31 cellular contexts compared by ENCODE assay signal in genomic region chr22:39983346-39983745, GRCh38. TPM values are rescaled to one million over a fixed set of nuclear protein-coding genes. Genes with fewer than 3 reads are reported as not detected.
"Had no signal": no experiment of that assay in that cellular context is flagged by ENCODE, and none has a peak within 500 bp of the region (broad histone marks: within the 10 kb centered on the region; RNA-seq: fewer than 3 reads in every experiment).

No MANE protein-coding gene starts in this region.

- H3K36me3 Mint-ChIP-seq: immature natural killer cell; stimulated activated memory B cell treated with anti-CD40 and anti-IgM and Interleukin-4, amounts not matched to agents 10 μg/mL and 1 μg/mL and 100 μg/mL, for 72 hours had no signal

- H3K9me3 Mint-ChIP-seq: activated T-cell treated with anti-CD3 and anti-CD28 coated beads, Interleukin-2, amount 50 U/mL, for 4 hours; dendritic cell treated with granulocyte-macrophage colony-stimulating factor and Interleukin-4, amounts not matched to agents 40 ng/mL and 50 ng/mL, for 4 days; endodermal cell; immature natural killer cell; stimulated activated memory B cell treated with anti-CD40 and anti-IgM and Interleukin-4, amounts not matched to agents 10 μg/mL and 1 μg/mL and 100 μg/mL, for 72 hours had no signal

- H3K27ac Mint-ChIP-seq: dendritic cell treated with granulocyte-macrophage colony-stimulating factor and Interleukin-4, amounts not matched to agents 40 ng/mL and 50 ng/mL, for 4 days; endodermal cell; stimulated activated memory B cell treated with anti-CD40 and anti-IgM and Interleukin-4, amounts not matched to agents 10 μg/mL and 1 μg/mL and 100 μg/mL, for 72 hours had no signal

- H3K9me3 ChIP-seq: breast epithelium, esophagus muscularis mucosa, heart left ventricle, right atrium auricular region, testis, transverse colon, uterus had no signal

- ATAC-seq: activated T-cell treated with anti-CD3 and anti-CD28 coated beads, Interleukin-2, amount 50 U/mL, for 4 hours; foreskin keratinocyte; left colon; stimulated activated memory B cell treated with anti-CD40 and anti-IgM and Interleukin-4, amounts not matched to agents 10 μg/mL and 1 μg/mL and 100 μg/mL, for 72 hours had no signal

- H3K4me2 ChIP-seq: smooth muscle cell had no signal

- H3K27me3 ChIP-seq: breast epithelium, right atrium auricular region, testis, transverse colon, uterus had no signal

- H3K4me3 Mint-ChIP-seq: activated T-cell treated with anti-CD3 and anti-CD28 coated beads, Interleukin-2, amount 50 U/mL, for 4 hours; dendritic cell treated with granulocyte-macrophage colony-stimulating factor and Interleukin-4, amounts not matched to agents 40 ng/mL and 50 ng/mL, for 4 days; endodermal cell; immature natural killer cell; stimulated activated memory B cell treated with anti-CD40 and anti-IgM and Interleukin-4, amounts not matched to agents 10 μg/mL and 1 μg/mL and 100 μg/mL, for 72 hours had no signal

- H3K36me3 ChIP-seq: breast epithelium, esophagus muscularis mucosa, heart left ventricle, right atrium auricular region, transverse colon, uterus had no signal

- H3K4me3 ChIP-seq: breast epithelium, esophagus muscularis mucosa, heart left ventricle, right atrium auricular region, smooth muscle cell, testis, transverse colon, uterus had no signal

- H3K27ac ChIP-seq: breast epithelium, esophagus muscularis mucosa, foreskin keratinocyte, heart left ventricle, right atrium auricular region, testis, transverse colon, uterus, VCaP had no signal

- H3K4me1 ChIP-seq: breast epithelium, esophagus muscularis mucosa, heart left ventricle, right atrium auricular region, testis, uterus had no signal

- DNase-seq: activated CD4-positive, alpha-beta T cell treated with anti-CD3 and anti-CD28 coated beads for 48 hours; activated CD4-positive, alpha-beta T cell treated with anti-CD3 and anti-CD28 coated beads, Interleukin-2, amount 50 U/mL, for 48 hours; activated CD8-positive, alpha-beta memory T cell treated with anti-CD3 and anti-CD28 coated beads, Interleukin-2, amount 50 U/mL, for 48 hours; activated naive CD4-positive, alpha-beta T cell; activated T-cell treated with anti-CD3 and anti-CD28 coated beads, Interleukin-2, amount 50 U/mL, for 4 hours; central memory CD4-positive, alpha-beta T cell; endodermal cell; foreskin keratinocyte; heart left ventricle; hypothalamus; immature natural killer cell; kidney; left colon; occipital lobe; stimulated activated CD4-positive, alpha-beta T cell treated with anti-CD3 and anti-CD28 coated beads, Interleukin-1b, Interleukin-23, amount 100 ng/mL, for 48 hours; stimulated activated CD4-positive, alpha-beta T cell treated with anti-CD3 and anti-CD28 coated beads, Interleukin-4, amount 100 ng/mL, for 4 hours; stimulated activated CD8-positive, alpha-beta memory T cell treated with anti-CD3 and anti-CD28 coated beads, Interleukin-4, amount 100 ng/mL, for 48 hours; transverse colon; uterus had no signal

- H3K4me1 Mint-ChIP-seq: stimulated activated memory B cell treated with anti-CD40 and anti-IgM and Interleukin-4, amounts not matched to agents 10 μg/mL and 1 μg/mL and 100 μg/mL, for 72 hours had no signal

RNA-seq across cellular contexts. Expression of gene FAM83F, which starts 11.4 kb away (rescaled TPM):
- total RNA-seq: pulmonary artery endothelial cell had no signal
- polyA plus RNA-seq: immature natural killer cell had no signal

RNA-seq across cellular contexts. Expression of gene TMA7B, which starts 23.1 kb away (rescaled TPM):
- total RNA-seq: endodermal cell, esophagus muscularis mucosa, foreskin keratinocyte, left colon, mammary epithelial cell, occipital lobe, pulmonary artery endothelial cell, right atrium auricular region, smooth muscle cell, uterus had no signal
- polyA plus RNA-seq: foreskin keratinocyte, heart left ventricle, liver, mammary epithelial cell, neural cell, smooth muscle cell had no signal
